In the genomic region with DNA sequence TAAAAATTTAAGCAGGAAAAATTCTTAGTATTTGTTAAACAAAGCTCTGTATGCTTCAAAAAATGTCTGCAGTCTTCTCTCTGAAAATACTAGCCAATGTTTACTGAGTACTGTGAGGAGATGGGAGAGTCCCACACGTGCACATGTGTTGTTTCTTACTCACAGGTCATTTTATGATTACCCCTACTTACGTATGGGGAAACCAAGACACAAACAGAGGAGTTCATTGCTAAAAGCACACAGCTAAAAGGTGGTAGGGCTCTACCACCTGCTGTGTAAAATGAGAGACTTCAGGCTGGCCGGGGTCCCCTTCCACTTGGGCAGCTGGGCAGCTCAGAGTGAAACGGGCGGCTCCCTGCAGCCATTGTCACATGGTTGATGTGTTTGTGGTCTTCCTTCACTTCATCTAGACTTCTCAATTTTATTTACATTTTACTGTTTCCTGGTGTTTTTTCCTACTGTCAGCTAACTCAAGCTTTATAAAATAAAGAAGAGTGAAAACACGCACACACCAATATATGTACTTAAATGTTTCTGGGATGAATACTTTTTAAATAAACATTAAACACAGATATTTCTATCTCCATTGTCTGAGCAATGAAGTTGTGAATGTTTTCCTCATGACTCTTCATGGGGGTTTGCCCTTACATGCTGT, we compare ENCODE assay signal across 1 cellular context.
TF ChIP-seq lines count a peak whose summit lies in the region.

No MANE protein-coding gene starts in this region.

TF ChIP-seq in GM23338, 12 proteins besides CTCF, POLR2A, EP300 and RAD21:
- TF ChIP-seq, protein P1, sequence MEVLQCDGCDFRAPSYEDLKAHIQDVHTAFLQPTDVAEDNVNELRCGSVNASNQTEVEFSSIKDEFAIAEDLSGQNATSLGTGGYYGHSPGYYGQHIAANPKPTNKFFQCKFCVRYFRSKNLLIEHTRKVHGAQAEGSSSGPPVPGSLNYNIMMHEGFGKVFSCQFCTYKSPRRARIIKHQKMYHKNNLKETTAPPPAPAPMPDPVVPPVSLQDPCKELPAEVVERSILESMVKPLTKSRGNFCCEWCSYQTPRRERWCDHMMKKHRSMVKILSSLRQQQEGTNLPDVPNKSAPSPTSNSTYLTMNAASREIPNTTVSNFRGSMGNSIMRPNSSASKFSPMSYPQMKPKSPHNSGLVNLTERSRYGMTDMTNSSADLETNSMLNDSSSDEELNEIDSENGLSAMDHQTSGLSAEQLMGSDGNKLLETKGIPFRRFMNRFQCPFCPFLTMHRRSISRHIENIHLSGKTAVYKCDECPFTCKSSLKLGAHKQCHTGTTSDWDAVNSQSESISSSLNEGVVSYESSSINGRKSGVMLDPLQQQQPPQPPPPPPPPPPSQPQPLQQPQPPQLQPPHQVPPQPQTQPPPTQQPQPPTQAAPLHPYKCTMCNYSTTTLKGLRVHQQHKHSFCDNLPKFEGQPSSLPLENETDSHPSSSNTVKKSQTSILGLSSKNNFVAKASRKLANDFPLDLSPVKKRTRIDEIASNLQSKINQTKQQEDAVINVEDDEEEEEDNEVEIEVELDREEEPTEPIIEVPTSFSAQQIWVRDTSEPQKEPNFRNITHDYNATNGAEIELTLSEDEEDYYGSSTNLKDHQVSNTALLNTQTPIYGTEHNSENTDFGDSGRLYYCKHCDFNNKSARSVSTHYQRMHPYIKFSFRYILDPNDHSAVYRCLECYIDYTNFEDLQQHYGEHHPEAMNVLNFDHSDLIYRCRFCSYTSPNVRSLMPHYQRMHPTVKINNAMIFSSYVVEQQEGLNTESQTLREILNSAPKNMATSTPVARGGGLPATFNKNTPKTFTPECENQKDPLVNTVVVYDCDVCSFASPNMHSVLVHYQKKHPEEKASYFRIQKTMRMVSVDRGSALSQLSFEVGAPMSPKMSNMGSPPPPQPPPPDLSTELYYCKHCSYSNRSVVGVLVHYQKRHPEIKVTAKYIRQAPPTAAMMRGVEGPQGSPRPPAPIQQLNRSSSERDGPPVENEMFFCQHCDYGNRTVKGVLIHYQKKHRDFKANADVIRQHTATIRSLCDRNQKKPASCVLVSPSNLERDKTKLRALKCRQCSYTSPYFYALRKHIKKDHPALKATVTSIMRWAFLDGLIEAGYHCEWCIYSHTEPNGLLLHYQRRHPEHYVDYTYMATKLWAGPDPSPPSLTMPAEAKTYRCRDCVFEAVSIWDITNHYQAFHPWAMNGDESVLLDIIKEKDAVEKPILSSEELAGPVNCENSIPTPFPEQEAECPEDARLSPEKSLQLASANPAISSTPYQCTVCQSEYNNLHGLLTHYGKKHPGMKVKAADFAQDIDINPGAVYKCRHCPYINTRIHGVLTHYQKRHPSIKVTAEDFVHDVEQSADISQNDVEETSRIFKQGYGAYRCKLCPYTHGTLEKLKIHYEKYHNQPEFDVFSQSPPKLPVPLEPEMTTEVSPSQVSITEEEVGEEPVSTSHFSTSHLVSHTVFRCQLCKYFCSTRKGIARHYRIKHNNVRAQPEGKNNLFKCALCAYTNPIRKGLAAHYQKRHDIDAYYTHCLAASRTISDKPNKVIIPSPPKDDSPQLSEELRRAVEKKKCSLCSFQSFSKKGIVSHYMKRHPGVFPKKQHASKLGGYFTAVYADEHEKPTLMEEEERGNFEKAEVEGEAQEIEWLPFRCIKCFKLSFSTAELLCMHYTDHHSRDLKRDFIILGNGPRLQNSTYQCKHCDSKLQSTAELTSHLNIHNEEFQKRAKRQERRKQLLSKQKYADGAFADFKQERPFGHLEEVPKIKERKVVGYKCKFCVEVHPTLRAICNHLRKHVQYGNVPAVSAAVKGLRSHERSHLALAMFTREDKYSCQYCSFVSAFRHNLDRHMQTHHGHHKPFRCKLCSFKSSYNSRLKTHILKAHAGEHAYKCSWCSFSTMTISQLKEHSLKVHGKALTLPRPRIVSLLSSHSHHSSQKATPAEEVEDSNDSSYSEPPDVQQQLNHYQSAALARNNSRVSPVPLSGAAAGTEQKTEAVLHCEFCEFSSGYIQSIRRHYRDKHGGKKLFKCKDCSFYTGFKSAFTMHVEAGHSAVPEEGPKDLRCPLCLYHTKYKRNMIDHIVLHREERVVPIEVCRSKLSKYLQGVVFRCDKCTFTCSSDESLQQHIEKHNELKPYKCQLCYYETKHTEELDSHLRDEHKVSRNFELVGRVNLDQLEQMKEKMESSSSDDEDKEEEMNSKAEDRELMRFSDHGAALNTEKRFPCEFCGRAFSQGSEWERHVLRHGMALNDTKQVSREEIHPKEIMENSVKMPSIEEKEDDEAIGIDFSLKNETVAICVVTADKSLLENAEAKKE (CRISPR knock-in tag; IDR thresholded peaks at IDR 0.05): no peak
- TF ChIP-seq, protein P2, sequence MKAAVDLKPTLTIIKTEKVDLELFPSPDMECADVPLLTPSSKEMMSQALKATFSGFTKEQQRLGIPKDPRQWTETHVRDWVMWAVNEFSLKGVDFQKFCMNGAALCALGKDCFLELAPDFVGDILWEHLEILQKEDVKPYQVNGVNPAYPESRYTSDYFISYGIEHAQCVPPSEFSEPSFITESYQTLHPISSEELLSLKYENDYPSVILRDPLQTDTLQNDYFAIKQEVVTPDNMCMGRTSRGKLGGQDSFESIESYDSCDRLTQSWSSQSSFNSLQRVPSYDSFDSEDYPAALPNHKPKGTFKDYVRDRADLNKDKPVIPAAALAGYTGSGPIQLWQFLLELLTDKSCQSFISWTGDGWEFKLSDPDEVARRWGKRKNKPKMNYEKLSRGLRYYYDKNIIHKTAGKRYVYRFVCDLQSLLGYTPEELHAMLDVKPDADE (IDR thresholded peaks at IDR 0.05): no peak
- TF ChIP-seq EZH2phosphoT487 (IDR thresholded peaks at IDR 0.05; ENCODE audit: unreplicated experiment): no peak
- TF ChIP-seq ZNF331 (CRISPR knock-in tag; IDR thresholded peaks at IDR 0.05; ENCODE audit: low read depth): no peak
- TF ChIP-seq REST (IDR thresholded peaks at IDR 0.05; ENCODE audit: unreplicated experiment): no peak
- no peak for TF ChIP-seq POLR2AphosphoS5 (IDR thresholded peaks at IDR 0.05; ENCODE audit: low read depth)
- TF ChIP-seq EZH2 (IDR thresholded peaks at IDR 0.05; ENCODE audit: low read depth, unreplicated experiment): no peak
- TF ChIP-seq JUNB (IDR thresholded peaks at IDR 0.05; ENCODE audit: unreplicated experiment): no peak
- no peak for TF ChIP-seq CREB1 (CRISPR knock-in tag; IDR thresholded peaks at IDR 0.05; ENCODE audit: low read depth)
- no peak for TF ChIP-seq ZNF114 (CRISPR knock-in tag; IDR thresholded peaks at IDR 0.05)
- TF ChIP-seq NANOG (IDR thresholded peaks at IDR 0.05; ENCODE audit: borderline replicate concordance): no peak
- TF ChIP-seq STAT1 (IDR thresholded peaks at IDR 0.05; ENCODE audit: unreplicated experiment): no peak
